Comparison of ENCODE assay signal across 8 cellular contexts in genomic region chr18:45722899-45723298, GRCh38. TPM values are rescaled to one million over a fixed set of nuclear protein-coding genes. Genes with fewer than 3 reads are reported as not detected.
DNase-seq lines count a peak whose midpoint lies in the region; ATAC-seq lines count a peak whose summit lies in the region.

No MANE protein-coding gene starts in this region.

- no peaks in the 10 kb centered on the region for H3K9me3 Mint-ChIP-seq in activated CD8-positive, alpha-beta memory T cell treated with anti-CD3 and anti-CD28 coated beads, Interleukin-2, amount 10 ng/mL, durations not matched to agents 7 days and 5 days (ENCODE audit: low read depth)
- H3K9me3 Mint-ChIP-seq in natural killer cell treated with Interleukin-12 subunit alpha and Interleukin-12 subunit beta and Interleukin-15 and Interleukin-18, amount 100 ng/mL, for 72 hours = no peaks in the 10 kb centered on the region
- H3K9me3 Mint-ChIP-seq in stimulated activated naive CD8-positive, alpha-beta T cell treated with anti-CD3 and anti-CD28 coated beads, Interleukin-15, amount 100 ng/mL, for 72 hours = no peaks in the 10 kb centered on the region

- CTCF ChIA-PET in activated CD8-positive, alpha-beta memory T cell treated with anti-CD3 and anti-CD28 coated beads, Interleukin-2, amount 10 ng/mL, durations not matched to agents 7 days and 5 days (lab: Charles Lee) = interaction anchor here (0.6 to 8.3 kb wide), 22 partner anchors 9 to 351 kb away, joined by 3 to 50 read pairs (median 4); no protein-coding TSS in a partner anchor

- peaks cover 2% of the 10 kb centered on the region for H3K27me3 Mint-ChIP-seq in activated CD8-positive, alpha-beta memory T cell treated with anti-CD3 and anti-CD28 coated beads, Interleukin-2, amount 10 ng/mL, durations not matched to agents 7 days and 5 days
- no peaks in the 10 kb centered on the region for H3K27me3 Mint-ChIP-seq in natural killer cell treated with Interleukin-12 subunit alpha and Interleukin-12 subunit beta and Interleukin-15 and Interleukin-18, amount 100 ng/mL, for 72 hours
- H3K27me3 Mint-ChIP-seq in stimulated activated naive CD8-positive, alpha-beta T cell treated with anti-CD3 and anti-CD28 coated beads, Interleukin-15, amount 100 ng/mL, for 72 hours = peaks cover 11% of the 10 kb centered on the region

- DNase-seq in DMS114 treated with DMSO at 0.1 percent for 48 hours (lab: John Stamatoyannopoulos, UW; ENCODE audit: unreplicated experiment) (peak; percentile 63), HT1080 (ENCODE audit: low read depth) (peak; percentile 78), NOMO-1 treated with dmso at 0.1 percent for 144 hours (lab: John Stamatoyannopoulos, UW; ENCODE audit: unreplicated experiment) (peak; percentile 67), epidermal melanocyte (ENCODE audit: insufficient read length, low spot score) (peak; percentile 67)
- DNase-seq in activated CD8-positive, alpha-beta memory T cell treated with anti-CD3 and anti-CD28 coated beads, Interleukin-2, amount 10 ng/mL, durations not matched to agents 7 days and 5 days = peak; percentile 80
- DNase-seq in natural killer cell treated with Interleukin-12 subunit alpha and Interleukin-12 subunit beta and Interleukin-15 and Interleukin-18, amount 100 ng/mL, for 72 hours (ENCODE audit: low spot score) = peak; percentile 80
- peak; percentile 69 to 78 for DNase-seq in stimulated activated naive CD8-positive, alpha-beta T cell treated with anti-CD3 and anti-CD28 coated beads, Interleukin-15, amount 100 ng/mL, for 72 hours

- peaks cover 5% of the 10 kb centered on the region for H3K4me1 Mint-ChIP-seq in activated CD8-positive, alpha-beta memory T cell treated with anti-CD3 and anti-CD28 coated beads, Interleukin-2, amount 10 ng/mL, durations not matched to agents 7 days and 5 days
- H3K4me1 Mint-ChIP-seq in natural killer cell treated with Interleukin-12 subunit alpha and Interleukin-12 subunit beta and Interleukin-15 and Interleukin-18, amount 100 ng/mL, for 72 hours (ENCODE audit: low read depth in 2 of 2) = no peaks in the 10 kb centered on the region
- H3K4me1 Mint-ChIP-seq in stimulated activated naive CD8-positive, alpha-beta T cell treated with anti-CD3 and anti-CD28 coated beads, Interleukin-15, amount 100 ng/mL, for 72 hours = peaks cover 6% of the 10 kb centered on the region

- ATAC-seq in GM21447 (IDR thresholded peaks at IDR 0.05; ENCODE audit: unreplicated experiment) = peak; percentile 92
- ATAC-seq in activated CD8-positive, alpha-beta memory T cell treated with anti-CD3 and anti-CD28 coated beads, Interleukin-2, amount 10 ng/mL, durations not matched to agents 7 days and 5 days = peak; percentile 87
- peak; percentile 84 to 87 for ATAC-seq in natural killer cell treated with Interleukin-12 subunit alpha and Interleukin-12 subunit beta and Interleukin-15 and Interleukin-18, amount 100 ng/mL, for 72 hours
- ATAC-seq in stimulated activated naive CD8-positive, alpha-beta T cell treated with anti-CD3 and anti-CD28 coated beads, Interleukin-15, amount 100 ng/mL, for 72 hours = peak; percentile 95

- no peaks in the 10 kb centered on the region for H3K36me3 Mint-ChIP-seq in activated CD8-positive, alpha-beta memory T cell treated with anti-CD3 and anti-CD28 coated beads, Interleukin-2, amount 10 ng/mL, durations not matched to agents 7 days and 5 days
- peaks cover 4% of the 10 kb centered on the region for H3K36me3 Mint-ChIP-seq in natural killer cell treated with Interleukin-12 subunit alpha and Interleukin-12 subunit beta and Interleukin-15 and Interleukin-18, amount 100 ng/mL, for 72 hours

- no peak overlapping the region for H3K4me3 Mint-ChIP-seq in activated CD8-positive, alpha-beta memory T cell treated with anti-CD3 and anti-CD28 coated beads, Interleukin-2, amount 10 ng/mL, durations not matched to agents 7 days and 5 days
- H3K4me3 Mint-ChIP-seq in natural killer cell treated with Interleukin-12 subunit alpha and Interleukin-12 subunit beta and Interleukin-15 and Interleukin-18, amount 100 ng/mL, for 72 hours = no peak overlapping the region
- H3K4me3 Mint-ChIP-seq in stimulated activated naive CD8-positive, alpha-beta T cell treated with anti-CD3 and anti-CD28 coated beads, Interleukin-15, amount 100 ng/mL, for 72 hours = no peak overlapping the region

- H3K27ac Mint-ChIP-seq in activated CD8-positive, alpha-beta memory T cell treated with anti-CD3 and anti-CD28 coated beads, Interleukin-2, amount 10 ng/mL, durations not matched to agents 7 days and 5 days = no peak overlapping the region
- no peak overlapping the region for H3K27ac Mint-ChIP-seq in natural killer cell treated with Interleukin-12 subunit alpha and Interleukin-12 subunit beta and Interleukin-15 and Interleukin-18, amount 100 ng/mL, for 72 hours
- H3K27ac Mint-ChIP-seq in stimulated activated naive CD8-positive, alpha-beta T cell treated with anti-CD3 and anti-CD28 coated beads, Interleukin-15, amount 100 ng/mL, for 72 hours = no peak overlapping the region

RNA-seq across cellular contexts. Expression of gene SLC14A1, which starts 1.1 kb away (rescaled TPM):
- total RNA-seq in HT1080 (2014; rRNA removed; shearing (Covaris generic)) = 37.6 and 44.9 TPM in 2 replicates
- 45.7 and 52.5 TPM in 2 replicates for polyA plus RNA-seq in HT1080 (2015; cell fraction: cytosol; rRNA removed)
- polyA plus RNA-seq in HT1080 (2015; cell fraction: nucleus; rRNA removed) = 54.0 and 56.2 TPM in 2 replicates
- total RNA-seq in activated CD8-positive, alpha-beta memory T cell treated with anti-CD3 and anti-CD28 coated beads, Interleukin-2, amount 10 ng/mL, durations not matched to agents 7 days and 5 days = 10 to 100 TPM in 1 of 2 experiments, 1 to 10 TPM in 1; 6.8 to 14.8 TPM
- total RNA-seq in natural killer cell treated with Interleukin-12 subunit alpha and Interleukin-12 subunit beta and Interleukin-15 and Interleukin-18, amount 100 ng/mL, for 72 hours = 1 to 10 TPM; 1.6 to 2.3 TPM

Comparison
In these comparisons a context has a peak if more than half of its experiments do, and no peak if none do; other contexts are left out.
1. Peak in every context shown above with its lines: DNase-seq and ATAC-seq.